In genomic region chr2:51263921-51264320, GRCh38 we compare ENCODE assay signal across 18 cellular contexts.
A peak's percentile ranks its signal among the peaks of the same experiment; 100 is the strongest.
DNase-seq lines count a peak whose midpoint lies in the region; TF ChIP-seq lines count a peak whose summit lies in the region.
"Had no signal": no experiment of that assay in that cellular context is flagged by ENCODE, and none has a peak within 500 bp of the region (broad histone marks: within the 10 kb centered on the region; RNA-seq: fewer than 3 reads in every experiment).

No MANE protein-coding gene starts in this region.

- H3K36me3 ChIP-seq in HUES48 (ENCODE audit: control insufficient read depth, insufficient read depth, low read length) (no peaks in the 10 kb centered on the region), ascending aorta (no peaks in the 10 kb centered on the region)

- peak; percentile 41 for DNase-seq in DMS153 treated with DMSO at 0.1 percent for 48 hours (lab: John Stamatoyannopoulos, UW; ENCODE audit: unreplicated experiment)
- DNase-seq in NCI-H2107 (lab: John Stamatoyannopoulos, UW), result peak; percentile 7
- peak; percentile 65 for DNase-seq in NCI-H774 (lab: John Stamatoyannopoulos, UW)
- no peak for DNase-seq in head of caudate nucleus
- no peak for DNase-seq in ascending aorta (ENCODE audit: low spot score in 2 of 2)
- DNase-seq in glomerular visceral epithelial cell (ENCODE audit: extremely low spot score), result no peak
- DNase-seq in NCI-H1694 (lab: John Stamatoyannopoulos, UW), result no peak
- DNase-seq: H7; MV-4-11; NCI-H187 treated with DMSO at 0.1 percent for 48 hours; NCI-H446 treated with DMSO at 0.1 percent for 48 hours; NK-92 treated with Interleukin-12 subunit alpha and Interleukin-12 subunit beta, amount 100 ng/mL, for 24 hours; SHP77; SK-N-SH; T-cell; T-helper 9 cell had no signal

- TF ChIP-seq CTCF in ascending aorta (IDR thresholded peaks at IDR 0.05), result no peak

- no peak overlapping the region for H3K9ac ChIP-seq in HUES48 (ENCODE audit: low read depth, low read length)
- H3K9ac ChIP-seq: SK-N-SH had no signal

- no peaks in the 10 kb centered on the region for H3K27me3 ChIP-seq in HUES48 (ENCODE audit: control insufficient read depth, insufficient read depth, low read length)
- no peaks in the 10 kb centered on the region for H3K27me3 ChIP-seq in ascending aorta

- peak overlapping the region; percentile 32 for H3K27ac ChIP-seq in HUES48 (ENCODE audit: low read depth, low read length)
- H3K27ac ChIP-seq in ascending aorta, result no peak overlapping the region
- H3K27ac ChIP-seq: C4-2B had no signal

- H3K4me1 ChIP-seq in HUES48 (ENCODE audit: control insufficient read depth, insufficient read depth, low read length), result peaks cover 23% of the 10 kb centered on the region
- no peaks in the 10 kb centered on the region for H3K4me1 ChIP-seq in ascending aorta

- H3K4me3 ChIP-seq in HUES48 (ENCODE audit: low read depth, low read length) (no peak overlapping the region), ascending aorta (no peak overlapping the region)

- intact Hi-C loops in head of caudate nucleus (cut with DNase I) (no loop called here), ascending aorta (cut with DNase I) (no loop called here)

- no peaks in the 10 kb centered on the region for H3K9me3 ChIP-seq in HUES48 (ENCODE audit: control insufficient read depth, insufficient read depth, low read length)
- no peaks in the 10 kb centered on the region for H3K9me3 ChIP-seq in ascending aorta
- H3K9me3 ChIP-seq: SK-N-SH had no signal

Comparison
In these comparisons a context has a peak if more than half of its experiments do, and no peak if none do; other contexts are left out.
1. DNase-seq: peak in DMS153 treated with DMSO at 0.1 percent for 48 hours (single experiment), NCI-H2107 (single experiment) and NCI-H774 (single experiment); none in head of caudate nucleus (0 of 42), ascending aorta (0 of 2), glomerular visceral epithelial cell (single experiment) and NCI-H1694 (single experiment).